Comparison of ENCODE assay signal across 1 cellular context in the genomic region with DNA sequence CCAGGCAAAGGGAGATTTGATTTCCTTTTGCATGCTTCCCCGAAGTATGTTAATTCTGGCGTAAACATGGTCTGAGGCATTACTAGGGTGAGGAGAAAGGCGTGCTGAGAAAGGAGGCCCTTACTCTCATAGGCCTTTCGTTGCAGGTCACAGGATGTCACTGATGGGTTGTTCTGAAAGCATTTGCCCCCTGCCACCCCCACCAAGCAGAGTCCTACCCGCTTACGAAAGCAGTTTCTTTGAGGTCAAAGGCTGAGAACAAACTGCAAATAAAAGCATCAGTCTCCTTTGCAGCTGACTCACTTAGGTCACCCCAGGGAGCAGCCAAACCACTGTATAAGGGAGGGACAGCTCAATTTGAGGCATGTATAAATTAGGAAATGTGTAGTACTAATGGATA.
TF ChIP-seq lines count a peak whose summit lies in the region.

No MANE protein-coding gene starts in this region.

TF ChIP-seq in WTC11, 78 proteins besides CTCF, POLR2A, EP300 and RAD21 (continued from another document):
- TF ChIP-seq, protein P1, sequence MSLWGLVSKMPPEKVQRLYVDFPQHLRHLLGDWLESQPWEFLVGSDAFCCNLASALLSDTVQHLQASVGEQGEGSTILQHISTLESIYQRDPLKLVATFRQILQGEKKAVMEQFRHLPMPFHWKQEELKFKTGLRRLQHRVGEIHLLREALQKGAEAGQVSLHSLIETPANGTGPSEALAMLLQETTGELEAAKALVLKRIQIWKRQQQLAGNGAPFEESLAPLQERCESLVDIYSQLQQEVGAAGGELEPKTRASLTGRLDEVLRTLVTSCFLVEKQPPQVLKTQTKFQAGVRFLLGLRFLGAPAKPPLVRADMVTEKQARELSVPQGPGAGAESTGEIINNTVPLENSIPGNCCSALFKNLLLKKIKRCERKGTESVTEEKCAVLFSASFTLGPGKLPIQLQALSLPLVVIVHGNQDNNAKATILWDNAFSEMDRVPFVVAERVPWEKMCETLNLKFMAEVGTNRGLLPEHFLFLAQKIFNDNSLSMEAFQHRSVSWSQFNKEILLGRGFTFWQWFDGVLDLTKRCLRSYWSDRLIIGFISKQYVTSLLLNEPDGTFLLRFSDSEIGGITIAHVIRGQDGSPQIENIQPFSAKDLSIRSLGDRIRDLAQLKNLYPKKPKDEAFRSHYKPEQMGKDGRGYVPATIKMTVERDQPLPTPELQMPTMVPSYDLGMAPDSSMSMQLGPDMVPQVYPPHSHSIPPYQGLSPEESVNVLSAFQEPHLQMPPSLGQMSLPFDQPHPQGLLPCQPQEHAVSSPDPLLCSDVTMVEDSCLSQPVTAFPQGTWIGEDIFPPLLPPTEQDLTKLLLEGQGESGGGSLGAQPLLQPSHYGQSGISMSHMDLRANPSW (CRISPR knock-in tag; conservative IDR thresholded peaks at IDR 0.05; ENCODE audit: low read depth): no peak
- no peak for TF ChIP-seq SOX15 (CRISPR knock-in tag; IDR thresholded peaks at IDR 0.05)
